ENCODE assay signal across 1 cellular context in the genomic region with DNA sequence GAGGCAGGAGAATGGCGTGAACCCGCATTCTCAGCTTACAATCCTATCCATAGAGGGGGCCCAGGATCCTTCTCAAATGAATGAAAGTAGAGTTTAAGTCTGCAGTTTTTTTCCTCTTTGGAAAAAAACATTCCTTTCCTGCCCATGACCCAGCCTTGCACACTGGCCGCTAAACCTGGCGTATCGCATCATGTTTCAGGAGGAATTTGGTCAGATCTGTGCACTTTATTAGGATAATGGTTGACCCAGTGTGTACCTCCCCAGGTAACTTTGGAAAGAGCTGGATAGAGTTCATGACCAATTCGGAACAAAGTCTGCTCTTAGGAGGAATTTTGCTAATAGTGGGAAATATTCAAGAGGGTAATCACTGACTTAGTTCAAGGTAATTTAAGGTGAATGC.
TF ChIP-seq lines count a peak whose summit lies in the region.

No MANE protein-coding gene starts in this region.

TF ChIP-seq in H1, 55 proteins besides CTCF, POLR2A, EP300 and RAD21:
- no peak for TF ChIP-seq BRCA1 (IDR thresholded peaks at IDR 0.05; ENCODE audit: low read depth, low read length)
- no peak for TF ChIP-seq RNF2 (IDR thresholded peaks at IDR 0.05; ENCODE audit: borderline replicate concordance, low read depth, low read length, missing control alignments, poor library complexity, severe bottlenecking)
- TF ChIP-seq FOSL1 (IDR thresholded peaks at IDR 0.05; ENCODE audit: insufficient read depth, low read depth, low read length) = no peak
- TF ChIP-seq BACH1 (IDR thresholded peaks at IDR 0.05; ENCODE audit: low read length) = no peak
- TF ChIP-seq, protein P1, sequence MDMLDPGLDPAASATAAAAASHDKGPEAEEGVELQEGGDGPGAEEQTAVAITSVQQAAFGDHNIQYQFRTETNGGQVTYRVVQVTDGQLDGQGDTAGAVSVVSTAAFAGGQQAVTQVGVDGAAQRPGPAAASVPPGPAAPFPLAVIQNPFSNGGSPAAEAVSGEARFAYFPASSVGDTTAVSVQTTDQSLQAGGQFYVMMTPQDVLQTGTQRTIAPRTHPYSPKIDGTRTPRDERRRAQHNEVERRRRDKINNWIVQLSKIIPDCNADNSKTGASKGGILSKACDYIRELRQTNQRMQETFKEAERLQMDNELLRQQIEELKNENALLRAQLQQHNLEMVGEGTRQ (IDR thresholded peaks at IDR 0.05; ENCODE audit: low read length) = no peak
- TF ChIP-seq BCL11A (IDR thresholded peaks at IDR 0.05; ENCODE audit: low read depth in 2 of 2, low read length in 2 of 2) = no peak
- no peak for TF ChIP-seq GTF2F1 (IDR thresholded peaks at IDR 0.05; ENCODE audit: borderline replicate concordance, low read depth, low read length)
- TF ChIP-seq TAF1 (IDR thresholded peaks at IDR 0.05; ENCODE audit: low read depth, low read length) = no peak
- TF ChIP-seq RBBP5 (IDR thresholded peaks at IDR 0.05; ENCODE audit: borderline replicate concordance, low read depth, low read length) = no peak
